Comparison of ENCODE assay signal across 8 cellular contexts in the genomic region with DNA sequence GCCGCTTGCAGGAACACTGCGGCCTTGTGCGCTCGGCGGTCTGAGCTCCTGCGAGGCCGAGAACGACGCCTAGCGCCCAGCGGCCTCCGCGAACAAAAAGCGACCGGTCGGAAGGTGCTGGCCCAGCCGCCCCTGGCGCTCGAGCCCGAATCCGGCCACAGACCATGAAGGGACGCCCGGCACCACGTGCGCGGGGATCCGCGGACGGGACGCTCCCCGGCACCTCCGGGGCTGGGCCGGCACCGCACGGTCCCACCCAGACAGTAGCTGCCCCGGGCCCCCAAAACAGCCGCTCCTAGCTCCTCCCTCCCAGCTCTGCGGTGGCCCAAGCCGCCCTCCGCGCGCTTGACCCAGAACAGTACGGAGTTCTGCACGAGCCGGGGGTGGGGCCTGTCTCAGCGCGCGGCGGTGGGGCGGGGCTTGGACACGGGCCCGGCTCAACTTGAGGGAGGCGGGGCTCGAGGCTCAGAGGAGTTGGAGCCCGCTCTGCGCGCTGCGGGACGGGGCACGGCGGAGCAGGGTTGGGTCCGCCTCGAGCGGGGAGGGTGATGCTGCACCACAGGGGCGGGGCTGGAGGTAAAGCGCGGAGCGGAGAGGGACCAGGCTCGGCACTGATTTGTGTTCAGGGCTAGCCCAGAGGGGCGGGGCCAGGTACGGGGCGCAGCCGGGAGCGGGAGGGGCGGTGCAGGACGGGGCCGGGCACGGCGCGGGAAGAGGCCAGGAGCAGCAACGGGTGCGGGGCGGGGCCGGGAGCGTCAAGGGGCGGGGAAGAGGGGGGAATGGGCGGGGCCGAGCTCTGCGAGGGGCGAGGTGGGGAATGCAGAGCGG. TPM values are rescaled to one million over a fixed set of nuclear protein-coding genes. Genes with fewer than 3 reads are reported as not detected.
DNase-seq lines count a peak whose midpoint lies in the region; ATAC-seq and TF ChIP-seq lines count a peak whose summit lies in the region.

No MANE protein-coding gene starts in this region.

- CTCF ChIA-PET in CD4-positive, alpha-beta T cell (lab: Charles Lee), result interaction anchor here (0.6 to 0.8 kb wide), 2 partner anchors 14 to 15 kb away, joined by 3 read pairs; no protein-coding TSS in a partner anchor
- CTCF ChIA-PET in activated CD8-positive, alpha-beta T cell treated with anti-CD3 and anti-CD28 coated beads for 36 hours (lab: Charles Lee), result interaction anchor here (2.3 to 3.9 kb wide), 2 partner anchors 15 to 43 kb away, joined by 14 to 30 read pairs; no protein-coding TSS in a partner anchor

- H3K27me3 ChIP-seq in CD4-positive, alpha-beta T cell (ENCODE audit: control insufficient read depth, insufficient read depth, low read length), result no peaks in the 10 kb centered on the region
- H3K27me3 ChIP-seq in lower lobe of right lung (ENCODE audit: low read depth), result no peaks in the 10 kb centered on the region

- H3K4me3 Mint-ChIP-seq in CD4-positive, alpha-beta T cell, result peak overlapping the region; percentile 93
- H3K4me3 Mint-ChIP-seq in activated CD8-positive, alpha-beta T cell treated with anti-CD3 and anti-CD28 coated beads for 36 hours, result peak overlapping the region; percentile 91

- peak overlapping the region; percentile 49 for H3K27ac Mint-ChIP-seq in CD4-positive, alpha-beta T cell
- H3K27ac Mint-ChIP-seq in activated CD8-positive, alpha-beta T cell treated with anti-CD3 and anti-CD28 coated beads for 36 hours, result peak overlapping the region; percentile 82

- peaks cover 12% of the 10 kb centered on the region for H3K4me1 Mint-ChIP-seq in CD4-positive, alpha-beta T cell (ENCODE audit: low read depth)
- peaks cover 17% of the 10 kb centered on the region for H3K4me1 Mint-ChIP-seq in activated CD8-positive, alpha-beta T cell treated with anti-CD3 and anti-CD28 coated beads for 36 hours (ENCODE audit: low read depth)

- H3K4me1 ChIP-seq in lower lobe of right lung, result peaks cover 45% of the 10 kb centered on the region

- H3K27me3 Mint-ChIP-seq in CD4-positive, alpha-beta T cell, result no peaks in the 10 kb centered on the region
- peaks cover 5% of the 10 kb centered on the region for H3K27me3 Mint-ChIP-seq in activated CD8-positive, alpha-beta T cell treated with anti-CD3 and anti-CD28 coated beads for 36 hours

- peak; percentile 89 to 96 (median 92) for DNase-seq in CD4-positive, alpha-beta T cell
- DNase-seq in NCI-H774 (lab: John Stamatoyannopoulos, UW) (peak; percentile 96), ecto neural progenitor cell (ENCODE audit: low spot score) (peak; percentile 100), lower lobe of right lung (peak; percentile 99)
- peak; percentile 97 for DNase-seq in activated CD8-positive, alpha-beta T cell treated with anti-CD3 and anti-CD28 coated beads for 36 hours
- peak; percentile 83 to 91 (median 87) for DNase-seq in stimulated activated CD4-positive, alpha-beta T cell treated with anti-CD3 and anti-CD28 coated beads, TNF-alpha, amount 100 ng/mL, for 1 hour (ENCODE audit: low read depth in 3 of 3, low spot score in 1 of 3)

- H3K9me3 ChIP-seq in CD4-positive, alpha-beta T cell (ENCODE audit: control insufficient read depth, low read length), result no peaks in the 10 kb centered on the region
- H3K9me3 ChIP-seq in lower lobe of right lung, result no peaks in the 10 kb centered on the region

- H3K9me3 Mint-ChIP-seq in CD4-positive, alpha-beta T cell, result no peaks in the 10 kb centered on the region
- no peaks in the 10 kb centered on the region for H3K9me3 Mint-ChIP-seq in activated CD8-positive, alpha-beta T cell treated with anti-CD3 and anti-CD28 coated beads for 36 hours

- ATAC-seq in CD4-positive, alpha-beta T cell (ENCODE audit: poor library complexity), result peak; percentile 94
- peak; percentile 84 for ATAC-seq in GM19397 (IDR thresholded peaks at IDR 0.05; ENCODE audit: unreplicated experiment)
- peak; percentile 86 for ATAC-seq in HG03565 (IDR thresholded peaks at IDR 0.05; ENCODE audit: unreplicated experiment)
- ATAC-seq in activated CD8-positive, alpha-beta T cell treated with anti-CD3 and anti-CD28 coated beads for 36 hours, result peak; percentile 94
- ATAC-seq in lower lobe of right lung, result peak; percentile 93 to 96

- TF ChIP-seq CTCF in CD4-positive, alpha-beta T cell (IDR thresholded peaks at IDR 0.05), result no peak
- TF ChIP-seq CTCF in activated CD8-positive, alpha-beta T cell treated with anti-CD3 and anti-CD28 coated beads for 36 hours (IDR thresholded peaks at IDR 0.05), result no peak
- TF ChIP-seq CTCF in lower lobe of right lung (IDR thresholded peaks at IDR 0.05), result peak; percentile 9

- H3K4me3 ChIP-seq in lower lobe of right lung, result peak overlapping the region; percentile 83

- POLR2A ChIA-PET in CD4-positive, alpha-beta T cell (lab: Charles Lee), result interaction anchor here (0.6 to 3.6 kb wide), 12 partner anchors 10 to 1322 kb away, joined by 3 to 26 read pairs (median 5); partner anchors contain the start of genes AFG3L2, CEP76, CHMP1B and MPPE1
- POLR2A ChIA-PET in activated CD8-positive, alpha-beta T cell treated with anti-CD3 and anti-CD28 coated beads for 36 hours (lab: Charles Lee), result interaction anchor here (0.6 to 3.7 kb wide), 5 partner anchors 32 to 387 kb away, joined by 3 to 15 read pairs (median 4); no protein-coding TSS in a partner anchor

- intact Hi-C loops in CD4-positive, alpha-beta T cell (cut with DNase I, micrococcal nuclease), result loop anchor here (1.0 to 5.0 kb wide), 5 partner anchors 33 to 1453 kb away; partner anchors contain the start of genes CHMP1B (in 2 of the 2), NAPG (in 2 of the 2), AFG3L2 (in 1 of the 2) and MPPE1 (in 1 of the 2)
- intact Hi-C loops in activated CD8-positive, alpha-beta T cell treated with anti-CD3 and anti-CD28 coated beads for 36 hours (cut with micrococcal nuclease), result loop anchor here (5.0 kb wide), 1 partner anchor 33 kb away; no protein-coding TSS in a partner anchor
- intact Hi-C loops in lower lobe of right lung (cut with DNase I), result no loop called here

- H3K36me3 ChIP-seq in lower lobe of right lung, result no peaks in the 10 kb centered on the region

- no peak overlapping the region for H3K27ac ChIP-seq in CD4-positive, alpha-beta T cell (ENCODE audit: low read depth, low read length)
- H3K27ac ChIP-seq in lower lobe of right lung, result peak overlapping the region; percentile 99

- peaks cover 3% of the 10 kb centered on the region for H3K36me3 Mint-ChIP-seq in CD4-positive, alpha-beta T cell (ENCODE audit: low read depth)
- no peaks in the 10 kb centered on the region for H3K36me3 Mint-ChIP-seq in activated CD8-positive, alpha-beta T cell treated with anti-CD3 and anti-CD28 coated beads for 36 hours (ENCODE audit: low read depth)

RNA-seq across cellular contexts. Expression of gene IMPA2, which starts 0.5 kb away (rescaled TPM):
- 1 to 10 TPM; 1.7 to 2.5 TPM for total RNA-seq in CD4-positive, alpha-beta T cell
- total RNA-seq in activated CD8-positive, alpha-beta T cell treated with anti-CD3 and anti-CD28 coated beads for 36 hours, result 10 to 100 TPM; 17.7 to 20.8 TPM
- 54.2 TPM for total RNA-seq in lower lobe of right lung

Comparison
In these comparisons a context has a peak if more than half of its experiments do, and no peak if none do; other contexts are left out.
1. RNA of gene IMPA2, which starts 0.5 kb away (total RNA-seq): 54.2 TPM in lower lobe of right lung (single experiment) and 17.7 to 20.8 TPM in activated CD8-positive, alpha-beta T cell treated with anti-CD3 and anti-CD28 coated beads for 36 hours; 1.7 to 2.5 TPM in CD4-positive, alpha-beta T cell; every median in the first group is over 4 times any median in the second.
2. Peak in every context shown above with its lines, with median percentiles within 50 percentile points of each other: ATAC-seq and DNase-seq.